Comparison of ENCODE assay signal across 18 cellular contexts in the genomic region with DNA sequence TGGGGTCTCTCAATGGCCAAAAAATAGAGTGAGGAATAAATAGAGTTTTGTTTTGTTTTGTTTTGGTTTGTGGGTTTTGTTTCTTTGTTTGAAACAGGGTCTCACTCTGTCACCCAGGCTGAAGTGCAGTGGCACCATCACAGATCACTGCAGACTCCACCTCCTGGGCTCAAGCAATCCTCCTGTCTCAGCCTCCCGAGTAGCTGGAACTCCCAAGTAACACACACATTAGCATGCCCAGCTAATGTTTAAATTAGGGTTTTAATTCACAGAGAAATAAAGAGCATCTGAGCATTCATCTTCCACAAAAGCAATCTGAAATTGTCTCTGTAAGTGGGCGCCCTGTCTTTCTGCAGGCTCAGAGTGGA. TPM values are rescaled to one million over a fixed set of nuclear protein-coding genes. Genes with fewer than 3 reads are reported as not detected.
DNase-seq lines count a peak whose midpoint lies in the region; ATAC-seq and TF ChIP-seq lines count a peak whose summit lies in the region.
"Had no signal": no experiment of that assay in that cellular context is flagged by ENCODE, and none has a peak within 500 bp of the region (broad histone marks: within the 10 kb centered on the region; RNA-seq: fewer than 3 reads in every experiment).

No MANE protein-coding gene starts in this region.

- H3K27ac ChIP-seq in spleen, result peak overlapping the region in 5 of 8 donors; percentile 12 to 99 (median 97)
- H3K27ac ChIP-seq: SJSA1, VCaP had no signal

- POLR2A ChIA-PET in T-cell (lab: Charles Lee), result interaction anchor here (0.6 to 1.3 kb wide), 2 partner anchors 12 to 14 kb away, joined by 3 read pairs; no protein-coding TSS in a partner anchor

- ATAC-seq in T-cell (replicated peaks in 1 of 4), result no peak
- ATAC-seq in effector memory CD8-positive, alpha-beta T cell (replicated peaks), result no peak
- no peak for ATAC-seq in GM19023 (IDR thresholded peaks at IDR 0.05; ENCODE audit: unreplicated experiment)
- ATAC-seq: sciatic nerve had no signal

- intact Hi-C loops in spleen (cut with DNase I; ENCODE audit: low total_unique reads), result no loop called here

- H3K9me3 ChIP-seq in spleen, result no peaks in the 10 kb centered on the region
- H3K9me3 ChIP-seq: neutrophil, SJSA1 had no signal

- WGBS in spleen, 5 donors, result 91 to 97% (median 95%) methylated on average over 2 of the region's 2 CpGs

- peaks cover 60 to 70% (median 64%) of the 10 kb centered on the region in 3 donors for H3K4me1 Mint-ChIP-seq in T-cell
- peaks cover 53 to 58% of the 10 kb centered on the region in 2 donors for H3K4me1 Mint-ChIP-seq in effector memory CD8-positive, alpha-beta T cell (ENCODE audit: low read depth in 2 of 2)

- peak overlapping the region; percentile 77 to 88 for H3K27ac Mint-ChIP-seq in T-cell
- H3K27ac Mint-ChIP-seq in effector memory CD8-positive, alpha-beta T cell, result peak overlapping the region; percentile 46 to 88

- no peaks in the 10 kb centered on the region for H3K27me3 ChIP-seq in spleen (replicated peaks in 1 of 7)
- H3K27me3 ChIP-seq: neutrophil, SJSA1 had no signal

- no peak for TF ChIP-seq CTCF in spleen (IDR thresholded peaks at IDR 0.05 in 8 of 11, conservative IDR thresholded peaks at IDR 0.05 in 3 of 11)

- H3K36me3 Mint-ChIP-seq in T-cell, result no peaks in the 10 kb centered on the region
- H3K36me3 Mint-ChIP-seq in effector memory CD8-positive, alpha-beta T cell (ENCODE audit: insufficient read depth), result peaks cover 10% of the 10 kb centered on the region

- peaks cover 41 to 81% (median 65%) of the 10 kb centered on the region in 6 donors for H3K4me1 ChIP-seq in spleen

- TF ChIP-seq POLR2A in spleen (IDR thresholded peaks at IDR 0.05), result no peak

- DNase-seq in activated CD8-positive, alpha-beta memory T cell treated with anti-CD3 and anti-CD28 coated beads, Interleukin-2, amount 50 U/mL, for 48 hours, result peak; percentile 48
- DNase-seq in activated CD8-positive, alpha-beta memory T cell treated with anti-CD3 and anti-CD28 coated beads, Interleukin-2, amount 50 U/mL, for 4 hours, result no peak
- DNase-seq in T-cell (no peak), spleen (peak; percentile 6), NCI-H82 treated with DMSO at 0.1 percent for 48 hours (lab: John Stamatoyannopoulos, UW; ENCODE audit: unreplicated experiment) (no peak), EL (no peak)
- DNase-seq in effector memory CD8-positive, alpha-beta T cell, result no peak
- DNase-seq: IMR-90, NCI-H1092 treated with DMSO at 0.1 percent for 48 hours, NCI-H2227 treated with DMSO at 0.1 percent for 48 hours had no signal

- peaks cover 0 to 19% (median 0%) of the 10 kb centered on the region in 6 donors for H3K36me3 ChIP-seq in spleen
- H3K36me3 ChIP-seq: neutrophil, SJSA1 had no signal

- peak overlapping the region in 1 of 3 donors; percentile 70 for H3K4me3 Mint-ChIP-seq in T-cell
- peak overlapping the region; percentile 52 to 82 for H3K4me3 Mint-ChIP-seq in effector memory CD8-positive, alpha-beta T cell

- no peaks in the 10 kb centered on the region for H3K27me3 Mint-ChIP-seq in T-cell
- no peaks in the 10 kb centered on the region for H3K27me3 Mint-ChIP-seq in effector memory CD8-positive, alpha-beta T cell

- H3K9me3 Mint-ChIP-seq in T-cell, result no peaks in the 10 kb centered on the region
- H3K9me3 Mint-ChIP-seq in effector memory CD8-positive, alpha-beta T cell, result no peaks in the 10 kb centered on the region

- H3K4me3 ChIP-seq in spleen, result no peak overlapping the region
- H3K4me3 ChIP-seq: SJSA1 had no signal

- CTCF ChIA-PET in T-cell (lab: Charles Lee), result interaction anchor here in 1 of 2 donors (1.8 kb wide), 1 partner anchor 10 kb away, joined by 4 read pairs; no protein-coding TSS in a partner anchor

RNA-seq across cellular contexts. Expression of a gene that starts 9.2 kb away (rescaled TPM):
- total RNA-seq in T-cell (10 to 100 TPM in 4 of 5 donors, 1 to 10 TPM in 1; 2.1 to 35.5 (median 17.6) TPM), spleen (100 to 1,000 TPM; 314 to 942 (median 472) TPM)
- 100 to 1,000 TPM; 391 to 618 (median 599) TPM for polyA plus RNA-seq in spleen

RNA-seq across cellular contexts. Expression of a gene that starts 16.0 kb away (rescaled TPM):
- total RNA-seq in T-cell (100 to 1,000 TPM; 201 to 427 (median 243) TPM), spleen (100 to 1,000 TPM; 333 to 670 (median 510) TPM)
- polyA plus RNA-seq in spleen, result 100 to 1,000 TPM; 314 to 496 (median 327) TPM

RNA-seq across cellular contexts. Expression of a gene that starts 22.3 kb away (rescaled TPM):
- 100 to 1,000 TPM; 276 to 654 (median 359) TPM for total RNA-seq in T-cell
- 1,000 to 10,000 TPM in 4 of 7 donors, 100 to 1,000 TPM in 3; 507 to 1,635 (median 1,062) TPM for total RNA-seq in spleen
- 1,000 to 10,000 TPM in 1 of 3 donors, 100 to 1,000 TPM in 2; 680 to 1,006 (median 885) TPM for polyA plus RNA-seq in spleen

RNA-seq across cellular contexts. Expression of a gene that starts 30.5 kb away (rescaled TPM):
- total RNA-seq in T-cell, result not detected
- not detected for total RNA-seq in spleen
- not detected for polyA plus RNA-seq in spleen
- total RNA-seq: bronchial epithelial cell, fibroblast of villous mesenchyme, IMR-90, lower leg skin, sciatic nerve, SJSA1 had no signal
- polyA plus RNA-seq: IMR-90 had no signal

RNA-seq across cellular contexts. Expression of a gene that starts 39.4 kb away (rescaled TPM):
- total RNA-seq in T-cell (1 to 10 TPM; 1.7 to 5.6 (median 2.8) TPM), spleen (1 to 10 TPM in 1 of 7 donors, under 1 TPM in 4, not detected in 2; 0.17 to 1.1 (median 0.67) TPM)
- polyA plus RNA-seq in spleen, result 1 to 10 TPM; 1.6 to 5.2 (median 3.5) TPM
- total RNA-seq: SJSA1 had no signal

Comparison
In these comparisons a context has a peak if more than half of its experiments do, and no peak if none do; other contexts are left out.
1. DNase-seq: peak in activated CD8-positive, alpha-beta memory T cell treated with anti-CD3 and anti-CD28 coated beads, Interleukin-2, amount 50 U/mL, for 48 hours (single experiment) and spleen (single experiment); none in activated CD8-positive, alpha-beta memory T cell treated with anti-CD3 and anti-CD28 coated beads, Interleukin-2, amount 50 U/mL, for 4 hours (single experiment), T-cell (0 of 34), effector memory CD8-positive, alpha-beta T cell (0 of 3), NCI-H82 treated with DMSO at 0.1 percent for 48 hours (single experiment) and EL (single experiment).
2. RNA of a gene that starts 9.2 kb away (total RNA-seq): 314 to 942 TPM in spleen; 2.1 to 35.5 TPM in T-cell; every median in the first group is over 4 times any median in the second.